In genomic region chr14:89813485-89814080, GRCh38 we compare ENCODE assay signal across 11 cellular contexts.
A peak's percentile ranks its signal among the peaks of the same experiment; 100 is the strongest.
DNase-seq lines count a peak whose midpoint lies in the region; ATAC-seq and TF ChIP-seq lines count a peak whose summit lies in the region.
"Had no signal": no experiment of that assay in that cellular context is flagged by ENCODE, and none has a peak within 500 bp of the region (broad histone marks: within the 10 kb centered on the region; RNA-seq: fewer than 3 reads in every experiment).

No MANE protein-coding gene starts in this region.

- 58 to 71% (median 68%) methylated on average over 11 to 12 of the region's 12 CpGs for WGBS in stomach, 5 donors

- H3K4me1 ChIP-seq in stomach = no peaks in the 10 kb centered on the region

- H3K27ac ChIP-seq in stomach = peak overlapping the region in 1 of 5 donors; percentile 46
- H3K27ac ChIP-seq: dorsolateral prefrontal cortex had no signal

- no peaks in the 10 kb centered on the region for H3K27me3 ChIP-seq in stomach
- H3K27me3 ChIP-seq: dorsolateral prefrontal cortex had no signal

- intact Hi-C loops in stomach (cut with DNase I; ENCODE audit: low total_unique reads) = no loop called here

- TF ChIP-seq POLR2A in stomach (IDR thresholded peaks at IDR 0.05) = no peak

- TF ChIP-seq CTCF in fibroblast of mammary gland (conservative IDR thresholded peaks at IDR 0.05; ENCODE audit: control insufficient read depth, insufficient read depth, low read depth, low read length) (no peak), omental fat pad (IDR thresholded peaks at IDR 0.05) (no peak), stomach (IDR thresholded peaks at IDR 0.05) (no peak)

- no peaks in the 10 kb centered on the region for H3K36me3 ChIP-seq in stomach

- peak; percentile 77 for ATAC-seq in omental fat pad (ENCODE audit: low FRiP score)

- no peak for TF ChIP-seq EP300 in stomach (IDR thresholded peaks at IDR 0.05)

- no peaks in the 10 kb centered on the region for H3K9me3 ChIP-seq in stomach

- DNase-seq in CD1c-positive myeloid dendritic cell (ENCODE audit: extremely low spot score) (peak; percentile 3), OCI-M2 (lab: John Stamatoyannopoulos, UW; ENCODE audit: unreplicated experiment) (peak; percentile 28), fibroblast of mammary gland (ENCODE audit: low read depth) (peak; percentile 16), omental fat pad (ENCODE audit: low spot score) (no peak), retina (no peak), RKO (ENCODE audit: low spot score) (no peak), stomach (no peak)
- DNase-seq in activated effector memory CD4-positive, alpha-beta T cell treated with Interleukin-2 at 50 U/mL for 16 hours = no peak
- DNase-seq: dorsolateral prefrontal cortex, nucleus accumbens, T-helper 1 cell had no signal

- H3K4me3 ChIP-seq in fibroblast of mammary gland (ENCODE audit: control insufficient read depth, low read depth, low read length) (no peak overlapping the region), stomach (peak overlapping the region in 1 of 4 donors; percentile 2)
- H3K4me3 ChIP-seq: dorsolateral prefrontal cortex had no signal

Comparison
In these comparisons a context has a peak if more than half of its experiments do, and no peak if none do; other contexts are left out.
1. DNase-seq: peak in CD1c-positive myeloid dendritic cell (single experiment), OCI-M2 (single experiment) and fibroblast of mammary gland (single experiment); none in omental fat pad (single experiment), retina (single experiment), RKO (single experiment), stomach (single experiment) and activated effector memory CD4-positive, alpha-beta T cell treated with Interleukin-2 at 50 U/mL for 16 hours (single experiment).